8 cellular contexts compared by ENCODE assay signal in genomic region chr3:196740476-196741400, GRCh38. TPM values are rescaled to one million over a fixed set of nuclear protein-coding genes. Genes with fewer than 3 reads are reported as not detected.
A peak's percentile ranks its signal among the peaks of the same experiment; 100 is the strongest.
DNase-seq lines count a peak whose midpoint lies in the region; FAIRE-seq and TF ChIP-seq lines count a peak whose summit lies in the region.

No MANE protein-coding gene starts in this region.

- H3K4me1 Mint-ChIP-seq in H9 (peaks cover 17 to 25% of the 10 kb centered on the region in 2 experiments), neural crest cell (peaks cover 20% of the 10 kb centered on the region)
- H3K4me1 Mint-ChIP-seq in activated T-helper 2 cell treated with anti-CD3 and anti-CD28 coated beads, Interferon-gamma antibody, Interleukin-2, Interleukin-4, amounts not matched to agents 10 μg/mL and 5 μg/mL and 100 μg/mL, durations not matched to agents 14 hours and 24 hours and 36 hours (ENCODE audit: low read depth) = peaks cover 27% of the 10 kb centered on the region

- in situ Hi-C loops in Caki2 (cut with HindIII; ENCODE audit: low pct_unique_long_range_greater_than_20kb, low sequenced_read_pairs) (no loop called here), transverse colon (cut with MboI; ENCODE audit: low pct_ligation_motif_present in 1 of 4, low pct_unique_long_range_greater_than_20kb in 1 of 4, low sequenced_read_pairs in 3 of 4) (no loop called here)

- WGBS in H9 (ENCODE audit: extremely low coverage, insufficient read length, low lambda C conversion rate) = no CpG with 5 or more reads among the region's 31 CpGs
- WGBS in transverse colon (ENCODE audit: low coverage in 1 of 2), 2 donors = 0% methylated on average over 18 to 31 of the region's 31 CpGs

- intact Hi-C loops in activated T-helper 2 cell treated with anti-CD3 and anti-CD28 coated beads, Interferon-gamma antibody, Interleukin-2, Interleukin-4, amounts not matched to agents 10 μg/mL and 5 μg/mL and 100 μg/mL, durations not matched to agents 14 hours and 24 hours and 36 hours (cut with micrococcal nuclease) = loop anchor here (2.0 to 5.0 kb wide), 2 partner anchors 14 to 62 kb away; no protein-coding TSS in a partner anchor
- intact Hi-C loops in transverse colon (cut with DNase I; ENCODE audit: low total_unique reads) = no loop called here

- H3K56ac ChIP-seq in H9 (ENCODE audit: insufficient read length, low read depth, low read length) = no peak overlapping the region

- no peaks in the 10 kb centered on the region for H4K20me1 ChIP-seq in H9 (ENCODE audit: control insufficient read depth, insufficient read depth, insufficient read length)

- H3K9me3 Mint-ChIP-seq in H9 (peaks cover 3 to 5% of the 10 kb centered on the region in 2 experiments; a peak in 4 of 5 replicates), neural crest cell (peaks cover 5% of the 10 kb centered on the region)
- H3K9me3 Mint-ChIP-seq in activated T-helper 2 cell treated with anti-CD3 and anti-CD28 coated beads, Interferon-gamma antibody, Interleukin-2, Interleukin-4, amounts not matched to agents 10 μg/mL and 5 μg/mL and 100 μg/mL, durations not matched to agents 14 hours and 24 hours and 36 hours = peaks cover 6% of the 10 kb centered on the region

- H3K23ac ChIP-seq in H9 (ENCODE audit: insufficient read length, low read depth, low read length) = no peak overlapping the region

- DNase-seq in Caki2 (ENCODE audit: low read depth) = peak; percentile 55
- no peak for DNase-seq in H9
- peak; percentile 78 for DNase-seq in NCI-H69 (lab: John Stamatoyannopoulos, UW)
- no peak for DNase-seq in activated T-helper 2 cell treated with anti-CD3 and anti-CD28 coated beads, Interferon-gamma antibody, Interleukin-2, Interleukin-4, amounts not matched to agents 10 μg/mL and 5 μg/mL and 100 μg/mL, durations not matched to agents 14 hours and 24 hours and 36 hours (ENCODE audit: low spot score)
- peak; percentile 47 for DNase-seq in foreskin melanocyte
- DNase-seq in neural crest cell (ENCODE audit: low read depth, low spot score) = no peak
- DNase-seq in transverse colon = no peak
- DNase-seq in HTR-8/SVneo (ENCODE audit: insufficient read length, low spot score) = no peak

- H3K27ac Mint-ChIP-seq in H9 = peak overlapping the region; percentile 99 to 100 (median 99)
- H3K27ac Mint-ChIP-seq in activated T-helper 2 cell treated with anti-CD3 and anti-CD28 coated beads, Interferon-gamma antibody, Interleukin-2, Interleukin-4, amounts not matched to agents 10 μg/mL and 5 μg/mL and 100 μg/mL, durations not matched to agents 14 hours and 24 hours and 36 hours = peak overlapping the region; percentile 100
- peak overlapping the region; percentile 98 for H3K27ac Mint-ChIP-seq in neural crest cell (ENCODE audit: unreplicated experiment)

- no peak overlapping the region for H2BK12ac ChIP-seq in H9 (ENCODE audit: insufficient read length, low read depth, low read length)

- H3K27me3 ChIP-seq in H9 (ENCODE audit: insufficient read depth, low read length) (no peaks in the 10 kb centered on the region), transverse colon (no peaks in the 10 kb centered on the region)

- peak overlapping the region; percentile 99 for H3K4me3 Mint-ChIP-seq in H9
- peak overlapping the region; percentile 100 for H3K4me3 Mint-ChIP-seq in activated T-helper 2 cell treated with anti-CD3 and anti-CD28 coated beads, Interferon-gamma antibody, Interleukin-2, Interleukin-4, amounts not matched to agents 10 μg/mL and 5 μg/mL and 100 μg/mL, durations not matched to agents 14 hours and 24 hours and 36 hours (ENCODE audit: low read depth)
- peak overlapping the region; percentile 95 for H3K4me3 Mint-ChIP-seq in neural crest cell

- peak overlapping the region; percentile 97 for H3K4me2 ChIP-seq in H9 (ENCODE audit: insufficient read depth, insufficient read length, low read length)

- peaks cover 30% of the 10 kb centered on the region; the same call in 1 of the 2 replicates for H3K79me2 ChIP-seq in H9 (ENCODE audit: insufficient read depth, low read length)

- H3K4me3 ChIP-seq in transverse colon = peak overlapping the region; percentile 92 to 95 (median 94)

- H4K8ac ChIP-seq in H9 (replicated peaks; ENCODE audit: insufficient read length, low read depth, low read length) = no peak overlapping the region

- TF ChIP-seq CTCF in H9 (conservative IDR thresholded peaks at IDR 0.05) = no peak
- TF ChIP-seq CTCF in neural crest cell (conservative IDR thresholded peaks at IDR 0.05) = no peak
- TF ChIP-seq CTCF in transverse colon (IDR thresholded peaks at IDR 0.05) = no peak

- no peaks in the 10 kb centered on the region for H3K36me3 ChIP-seq in transverse colon

- H3K9me3 ChIP-seq in H9 (ENCODE audit: control insufficient read depth, low read depth, low read length) (no peaks in the 10 kb centered on the region), transverse colon (no peaks in the 10 kb centered on the region)

- no peak overlapping the region for H4K91ac ChIP-seq in H9 (ENCODE audit: insufficient read length, low read depth, low read length)

- no peak overlapping the region for H2AFZ ChIP-seq in H9 (ENCODE audit: low read length)

- no peak overlapping the region for H3T11ph ChIP-seq in H9 (ENCODE audit: low read length)

- H2AK5ac ChIP-seq in H9 (ENCODE audit: insufficient read length, low read length) = no peak overlapping the region

- H3K27ac ChIP-seq in H9 (ENCODE audit: insufficient read length, low read depth, low read length) = peak overlapping the region; percentile 12
- H3K27ac ChIP-seq in transverse colon = peak overlapping the region; percentile 99 to 100 (median 99)

- H4K5ac ChIP-seq in H9 (ENCODE audit: insufficient read length, low read depth, low read length) = no peak overlapping the region

- H3K23me2 ChIP-seq in H9 (ENCODE audit: insufficient read length, low read depth, low read length, poor library complexity, severe bottlenecking) = peaks cover 7% of the 10 kb centered on the region

- H2BK15ac ChIP-seq in H9 (ENCODE audit: low read depth, low read length) = no peak overlapping the region

- H3K14ac ChIP-seq in H9 (ENCODE audit: insufficient read depth, low read length) = peak overlapping the region; percentile 74; the same call in 1 of the 2 replicates

- TF ChIP-seq EP300 in transverse colon (IDR thresholded peaks at IDR 0.05; ENCODE audit: low read depth) = no peak

- H3K4me1 ChIP-seq in H9 (ENCODE audit: insufficient read depth, low read length) (no peaks in the 10 kb centered on the region; the same call in 1 of the 2 replicates), transverse colon (peaks cover 5 to 32% (median 16%) of the 10 kb centered on the region in 4 donors)

- no peaks in the 10 kb centered on the region for H3K79me1 ChIP-seq in H9 (ENCODE audit: insufficient read depth, low read depth, low read length, poor library complexity, severe bottlenecking)

- H2BK5ac ChIP-seq in H9 (ENCODE audit: insufficient read length, low read length) = no peak overlapping the region

- H3K36me3 Mint-ChIP-seq in H9 (ENCODE audit: insufficient read depth in 1 of 3, low read depth in 3 of 3) = peaks cover 5 to 12% (median 6%) of the 10 kb centered on the region in 3 experiments; a peak in 6 of 7 replicates
- H3K36me3 Mint-ChIP-seq in activated T-helper 2 cell treated with anti-CD3 and anti-CD28 coated beads, Interferon-gamma antibody, Interleukin-2, Interleukin-4, amounts not matched to agents 10 μg/mL and 5 μg/mL and 100 μg/mL, durations not matched to agents 14 hours and 24 hours and 36 hours (ENCODE audit: low read depth) = peaks cover 48% of the 10 kb centered on the region
- peaks cover 13% of the 10 kb centered on the region for H3K36me3 Mint-ChIP-seq in neural crest cell (ENCODE audit: low read depth)

- H3K27me3 Mint-ChIP-seq in H9 (ENCODE audit: low read depth) (no peaks in the 10 kb centered on the region), neural crest cell (ENCODE audit: low read depth) (no peaks in the 10 kb centered on the region)
- H3K27me3 Mint-ChIP-seq in activated T-helper 2 cell treated with anti-CD3 and anti-CD28 coated beads, Interferon-gamma antibody, Interleukin-2, Interleukin-4, amounts not matched to agents 10 μg/mL and 5 μg/mL and 100 μg/mL, durations not matched to agents 14 hours and 24 hours and 36 hours (ENCODE audit: low read depth) = no peaks in the 10 kb centered on the region

- TF ChIP-seq POLR2A in transverse colon (IDR thresholded peaks at IDR 0.05) = no peak

- H3K4ac ChIP-seq in H9 (ENCODE audit: low read depth, low read length) = no peak overlapping the region

- H2BK20ac ChIP-seq in H9 (ENCODE audit: low read depth, low read length, poor library complexity, severe bottlenecking) = no peak overlapping the region

- peak overlapping the region; percentile 20 for H3K18ac ChIP-seq in H9 (ENCODE audit: insufficient read length, low read depth, low read length)

- no peak for FAIRE-seq in HTR-8/SVneo (lab: Jason Lieb, UNC)

- peak overlapping the region; percentile 89 for H3K9ac ChIP-seq in H9 (ENCODE audit: extremely low read depth, insufficient read length, low read length)

- H2BK120ac ChIP-seq in H9 (ENCODE audit: low read depth, low read length, poor library complexity, severe bottlenecking) = no peak overlapping the region

RNA-seq across cellular contexts. Expression of gene PAK2, which starts 1.1 kb away (rescaled TPM):
- 24.1 and 25.0 TPM in 2 replicates for total RNA-seq in Caki2 (2014; rRNA removed; shearing (Covaris generic); ENCODE audit: low replicate concordance)
- total RNA-seq in H9 (2021) (60.8 and 65.7 TPM in 2 replicates), neural crest cell (92.2 and 96.4 TPM in 2 replicates), transverse colon (10 to 100 TPM; 16.3 to 54.5 (median 36.7) TPM)
- 103 and 107 TPM in 2 replicates for total RNA-seq in activated T-helper 2 cell treated with anti-CD3 and anti-CD28 coated beads, Interferon-gamma antibody, Interleukin-2, Interleukin-4, amounts not matched to agents 10 μg/mL and 5 μg/mL and 100 μg/mL, durations not matched to agents 14 hours and 24 hours and 36 hours

RNA-seq across cellular contexts. Expression of gene PIGX, which starts 28.6 kb away (rescaled TPM):
- 43.5 and 77.7 TPM in 2 replicates for total RNA-seq in Caki2 (2014; rRNA removed; shearing (Covaris generic); ENCODE audit: low replicate concordance)
- total RNA-seq in H9 (2021) = 18.1 and 20.0 TPM in 2 replicates
- total RNA-seq in activated T-helper 2 cell treated with anti-CD3 and anti-CD28 coated beads, Interferon-gamma antibody, Interleukin-2, Interleukin-4, amounts not matched to agents 10 μg/mL and 5 μg/mL and 100 μg/mL, durations not matched to agents 14 hours and 24 hours and 36 hours = 65.7 and 70.8 TPM in 2 replicates
- 36.2 and 37.8 TPM in 2 replicates for total RNA-seq in neural crest cell
- 10 to 100 TPM in 3 of 4 donors, 1 to 10 TPM in 1; 4.0 to 36.3 (median 23.6) TPM for total RNA-seq in transverse colon

RNA-seq across cellular contexts. Expression of gene CEP19, which starts 28.7 kb away (rescaled TPM):
- 9.3 and 12.2 TPM in 2 replicates for total RNA-seq in Caki2 (2014; rRNA removed; shearing (Covaris generic); ENCODE audit: low replicate concordance)
- total RNA-seq in H9 (2021) = 1.2 and 1.3 TPM in 2 replicates
- total RNA-seq in activated T-helper 2 cell treated with anti-CD3 and anti-CD28 coated beads, Interferon-gamma antibody, Interleukin-2, Interleukin-4, amounts not matched to agents 10 μg/mL and 5 μg/mL and 100 μg/mL, durations not matched to agents 14 hours and 24 hours and 36 hours = 3.7 and 4.5 TPM in 2 replicates
- 5.8 and 6.3 TPM in 2 replicates for total RNA-seq in neural crest cell
- 1 to 10 TPM in 2 of 4 donors, under 1 TPM in 1, not detected in 1; 0.32 to 2.2 (median 1.8) TPM for total RNA-seq in transverse colon

Comparison
In these comparisons a context has a peak if more than half of its experiments do, and no peak if none do; other contexts are left out.
1. DNase-seq: peak in Caki2 (single experiment), NCI-H69 (single experiment) and foreskin melanocyte (single experiment); none in H9 (single experiment), activated T-helper 2 cell treated with anti-CD3 and anti-CD28 coated beads, Interferon-gamma antibody, Interleukin-2, Interleukin-4, amounts not matched to agents 10 μg/mL and 5 μg/mL and 100 μg/mL, durations not matched to agents 14 hours and 24 hours and 36 hours (single experiment), neural crest cell (single experiment), transverse colon (single experiment) and HTR-8/SVneo (single experiment).
2. Peak in every context shown above with its lines, with median percentiles within 50 percentile points of each other: H3K27ac Mint-ChIP-seq and H3K4me3 Mint-ChIP-seq.